Comparison of ENCODE assay signal across 11 cellular contexts in genomic region chr1:214566158-214567104, GRCh38. TPM values are rescaled to one million over a fixed set of nuclear protein-coding genes. Genes with fewer than 3 reads are reported as not detected.
DNase-seq lines count a peak whose midpoint lies in the region; ATAC-seq, FAIRE-seq and TF ChIP-seq lines count a peak whose summit lies in the region.
"Had no signal": no experiment of that assay in that cellular context is flagged by ENCODE, and none has a peak within 500 bp of the region (broad histone marks: within the 10 kb centered on the region; RNA-seq: fewer than 3 reads in every experiment).

No MANE protein-coding gene starts in this region.

- DNase-seq in activated CD4-positive, alpha-beta T cell treated with anti-CD3 and anti-CD28 coated beads for 48 hours = peak; percentile 59
- DNase-seq in activated CD4-positive, alpha-beta T cell treated with anti-CD3 and anti-CD28 coated beads for 1 hour = no peak
- DNase-seq in astrocyte of the hippocampus (ENCODE audit: low read depth, low spot score) (peak; percentile 55), osteocyte (ENCODE audit: extremely low spot score, unreplicated experiment) (no peak), NCI-H748 treated with DMSO at 0.1 percent for 48 hours (lab: John Stamatoyannopoulos, UW) (no peak), small intestine (no peak), frontal cortex (ENCODE audit: low spot score in 2 of 2) (no peak)
- DNase-seq: activated naive CD4-positive, alpha-beta T cell; gastrocnemius medialis had no signal

- peaks cover 61% of the 10 kb centered on the region for H3K4me1 Mint-ChIP-seq in osteocyte (ENCODE audit: unreplicated experiment)

- H3K36me3 Mint-ChIP-seq in osteocyte (ENCODE audit: unreplicated experiment) = no peaks in the 10 kb centered on the region
- H3K36me3 Mint-ChIP-seq: type B pancreatic cell had no signal

- peak overlapping the region; percentile 75 for H3K27ac Mint-ChIP-seq in osteocyte (ENCODE audit: unreplicated experiment)
- H3K27ac Mint-ChIP-seq: type B pancreatic cell had no signal

- H3K36me3 ChIP-seq in small intestine (ENCODE audit: control insufficient read depth in 2 of 2, insufficient read depth in 2 of 2, low read length in 2 of 2) = no peaks in the 10 kb centered on the region
- H3K36me3 ChIP-seq: gastrocnemius medialis had no signal

- H3K4me1 ChIP-seq in small intestine (ENCODE audit: control insufficient read depth in 2 of 2, insufficient read depth in 1 of 2, low read depth in 1 of 2, low read length in 1 of 2) = no peaks in the 10 kb centered on the region
- H3K4me1 ChIP-seq: gastrocnemius medialis had no signal

- no peaks in the 10 kb centered on the region for H3K9me3 ChIP-seq in small intestine (ENCODE audit: control insufficient read depth, low read depth)
- H3K9me3 ChIP-seq: gastrocnemius medialis had no signal

- no peak for TF ChIP-seq CTCF in osteocyte (IDR thresholded peaks at IDR 0.05)

- no peak overlapping the region for H3K27ac ChIP-seq in small intestine (ENCODE audit: low read depth in 1 of 2, low read length in 1 of 2)
- H3K27ac ChIP-seq: gastrocnemius medialis had no signal

- no peaks in the 10 kb centered on the region for H3K27me3 Mint-ChIP-seq in osteocyte (ENCODE audit: unreplicated experiment)
- H3K27me3 Mint-ChIP-seq: type B pancreatic cell had no signal

- no peaks in the 10 kb centered on the region for H3K9me3 Mint-ChIP-seq in osteocyte (ENCODE audit: unreplicated experiment)
- H3K9me3 Mint-ChIP-seq: type B pancreatic cell had no signal

- H3K4me3 ChIP-seq in small intestine (ENCODE audit: low read depth in 1 of 2, low read length in 2 of 2) = no peak overlapping the region
- H3K4me3 ChIP-seq: gastrocnemius medialis had no signal

- peak; percentile 47 for ATAC-seq in HG02884 (IDR thresholded peaks at IDR 0.05; ENCODE audit: unreplicated experiment)
- ATAC-seq: gastrocnemius medialis had no signal

- no peak overlapping the region for H3K4me3 Mint-ChIP-seq in osteocyte (ENCODE audit: unreplicated experiment)
- H3K4me3 Mint-ChIP-seq: type B pancreatic cell had no signal

- no peaks in the 10 kb centered on the region for H3K27me3 ChIP-seq in small intestine (ENCODE audit: control insufficient read depth in 2 of 2, insufficient read depth in 2 of 2, low read length in 2 of 2)
- H3K27me3 ChIP-seq: gastrocnemius medialis had no signal

- FAIRE-seq in small intestine (lab: Jason Lieb, UNC) (no peak), frontal cortex (lab: Jason Lieb, UNC) (no peak)

- 59 to 86% (median 66%) methylated on average over 3 of the region's 3 CpGs for WGBS in small intestine, 3 donors

RNA-seq across cellular contexts. Expression of gene PTPN14, which starts 15.0 kb away (rescaled TPM):
- 140 and 142 TPM in 2 replicates for total RNA-seq in osteocyte
- 1 to 10 TPM in 1 of 3 donors, under 1 TPM in 2; 0.45 to 5.8 (median 0.54) TPM for polyA plus RNA-seq in small intestine
- total RNA-seq in frontal cortex = 1.6 TPM

RNA-seq across cellular contexts. Expression of gene CENPF, which starts 36.6 kb away (rescaled TPM):
- 21.5 and 26.5 TPM in 2 replicates for total RNA-seq in osteocyte
- polyA plus RNA-seq in small intestine = 10 to 100 TPM in 1 of 3 donors, 1 to 10 TPM in 1, under 1 TPM in 1; under 0.01 to 27.5 (median 1.3) TPM
- 17.9 TPM for total RNA-seq in frontal cortex

Comparison
In these comparisons a context has a peak if more than half of its experiments do, and no peak if none do; other contexts are left out.
1. DNase-seq: peak in activated CD4-positive, alpha-beta T cell treated with anti-CD3 and anti-CD28 coated beads for 48 hours (single experiment) and astrocyte of the hippocampus (single experiment); none in activated CD4-positive, alpha-beta T cell treated with anti-CD3 and anti-CD28 coated beads for 1 hour (single experiment), osteocyte (single experiment), NCI-H748 treated with DMSO at 0.1 percent for 48 hours (single experiment), small intestine (single experiment) and frontal cortex (0 of 2).
2. RNA of gene PTPN14, which starts 15.0 kb away (total RNA-seq): 140 to 142 TPM in osteocyte; 1.6 TPM in frontal cortex (single experiment); every median in the first group is over 10 times any median in the second.